18 cellular contexts compared by ENCODE assay signal in the genomic region with DNA sequence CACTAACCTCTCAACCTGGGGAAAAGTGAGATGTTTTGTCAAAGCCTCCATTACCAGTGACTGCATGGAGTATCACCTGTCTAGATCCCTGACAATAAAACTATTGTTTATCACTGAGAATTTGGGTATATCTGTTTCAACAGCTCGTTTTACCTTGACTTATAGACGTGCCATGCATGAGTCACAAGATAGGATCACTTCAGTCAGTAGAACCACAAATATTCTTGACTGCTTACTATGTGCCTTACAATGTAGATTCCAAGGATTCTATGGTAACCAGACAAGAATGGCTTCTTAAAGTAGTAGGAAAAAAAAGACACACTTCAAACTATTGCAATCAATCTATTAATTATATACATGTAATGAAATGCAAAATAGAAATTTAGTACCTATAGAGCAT. TPM values are rescaled to one million over a fixed set of nuclear protein-coding genes. Genes with fewer than 3 reads are reported as not detected.
"Had no signal": no experiment of that assay in that cellular context is flagged by ENCODE, and none has a peak within 500 bp of the region (broad histone marks: within the 10 kb centered on the region; RNA-seq: fewer than 3 reads in every experiment).

No MANE protein-coding gene starts in this region.

- ATAC-seq: left ventricle myocardium superior; natural killer cell treated with Interleukin-12 subunit alpha and Interleukin-12 subunit beta and Interleukin-15 and Interleukin-18, amount 100 ng/mL, for 72 hours; stimulated activated naive B cell treated with anti-CD40 and anti-IgM and Interleukin-4, amounts not matched to agents 10 μg/mL and 1 μg/mL and 100 μg/mL, for 72 hours had no signal

- H3K4me3 ChIP-seq: esophagus squamous epithelium, SK-N-MC, tibial artery had no signal

- H3K4me1 ChIP-seq: esophagus squamous epithelium, tibial artery had no signal

- H3K27me3 ChIP-seq: esophagus squamous epithelium, tibial artery had no signal

- H3K27ac ChIP-seq: esophagus squamous epithelium, SK-N-MC, tibial artery had no signal

- DNase-seq: activated CD4-positive, CD25-positive, alpha-beta regulatory T cell treated with anti-CD3 and anti-CD28 coated beads, Interleukin-2, amount 50 U/mL, for 72 hours; activated naive CD4-positive, alpha-beta T cell; anterior cingulate cortex; esophagus squamous epithelium; foreskin fibroblast; head of caudate nucleus; left ventricle myocardium superior; nucleus accumbens; stimulated activated CD4-positive, alpha-beta T cell treated with anti-CD3 and anti-CD28 coated beads, Interleukin-15, amount 100 ng/mL, for 24 hours; stimulated activated CD4-positive, alpha-beta T cell treated with anti-CD3 and anti-CD28 coated beads, Interleukin-4, amount 100 ng/mL, for 1 hour; stimulated activated naive B cell treated with anti-CD40 and anti-IgM and Interleukin-4, amounts not matched to agents 10 μg/mL and 1 μg/mL and 100 μg/mL, for 72 hours; T-helper 1 cell; T1000; tibial artery had no signal

- H3K9me3 ChIP-seq: esophagus squamous epithelium, tibial artery had no signal

- H3K36me3 ChIP-seq: esophagus squamous epithelium, tibial artery had no signal

RNA-seq across cellular contexts. Expression of a gene that starts 55.7 kb away (rescaled TPM):
- total RNA-seq: activated CD8-positive, alpha-beta memory T cell treated with anti-CD3 and anti-CD28 coated beads for 36 hours; cardiac septum; left ventricle myocardium superior; natural killer cell treated with Interleukin-12 subunit alpha and Interleukin-12 subunit beta and Interleukin-15 and Interleukin-18, amount 100 ng/mL, for 72 hours had no signal
